In genomic region chr20:34651200-34651599, GRCh38 we compare ENCODE assay signal across 20 cellular contexts. TPM values are rescaled to one million over a fixed set of nuclear protein-coding genes. Genes with fewer than 3 reads are reported as not detected.
DNase-seq lines count a peak whose midpoint lies in the region; ATAC-seq, FAIRE-seq and TF ChIP-seq lines count a peak whose summit lies in the region.
"Had no signal": no experiment of that assay in that cellular context is flagged by ENCODE, and none has a peak within 500 bp of the region (broad histone marks: within the 10 kb centered on the region; RNA-seq: fewer than 3 reads in every experiment).

No MANE protein-coding gene starts in this region.

- ATAC-seq in HepG2 (no peak), right lobe of liver (no peak), GM12878 (no peak)

- peaks cover 7 to 17% of the 10 kb centered on the region in 2 experiments for H3K36me3 ChIP-seq in HepG2 (replicated peaks in 1 of 2; ENCODE audit: control insufficient read depth in 1 of 2, insufficient read depth in 2 of 2, low read length in 2 of 2)
- H3K36me3 ChIP-seq in right lobe of liver = no peaks in the 10 kb centered on the region
- H3K36me3 ChIP-seq in GM12878 (ENCODE audit: control insufficient read depth in 2 of 2, insufficient read depth in 2 of 2, low read length in 1 of 2) = peaks cover 0 to 3% of the 10 kb centered on the region in 2 experiments; a peak in 1 of 4 replicates
- peaks cover 0 to 4% of the 10 kb centered on the region in 2 donors for H3K36me3 ChIP-seq in ascending aorta

- no peak overlapping the region for H3K4me3 ChIP-seq in HepG2 (replicated peaks in 1 of 3; ENCODE audit: insufficient read depth in 1 of 3, low read depth in 2 of 3, low read length in 3 of 3)
- no peak overlapping the region for H3K4me3 ChIP-seq in right lobe of liver
- no peak overlapping the region for H3K4me3 ChIP-seq in GM12878
- H3K4me3 ChIP-seq in ascending aorta = no peak overlapping the region

- H3K27me3 ChIP-seq in HepG2 (ENCODE audit: control insufficient read depth in 1 of 2, insufficient read depth in 2 of 2, low read length in 2 of 2) (no peaks in the 10 kb centered on the region), right lobe of liver (no peaks in the 10 kb centered on the region), GM12878 (replicated peaks in 1 of 2; ENCODE audit: control insufficient read depth in 2 of 2, insufficient read depth in 2 of 2, low read length in 1 of 2) (no peaks in the 10 kb centered on the region), ascending aorta (no peaks in the 10 kb centered on the region)
- H3K27me3 ChIP-seq: BE2C had no signal

- SMC1A ChIA-PET in GM12878 (lab: Charles Lee; ENCODE audit: uncharacterized antibody, unreplicated experiment) = interaction anchor here (1.2 to 1.8 kb wide), 2 partner anchors 30 to 119 kb away, joined by 3 to 5 read pairs; no protein-coding TSS in a partner anchor

- H3K79me2 ChIP-seq in HepG2 (ENCODE audit: insufficient read depth, low read length) (no peaks in the 10 kb centered on the region), GM12878 (ENCODE audit: control insufficient read depth, insufficient read depth, low read length) (no peaks in the 10 kb centered on the region)

- no peak overlapping the region for H3K27ac ChIP-seq in HepG2 (ENCODE audit: extremely low read length, insufficient read depth, low read length)
- no peak overlapping the region for H3K27ac ChIP-seq in right lobe of liver
- no peak overlapping the region for H3K27ac ChIP-seq in GM12878 (ENCODE audit: control insufficient read depth, insufficient read depth)
- no peak overlapping the region for H3K27ac ChIP-seq in ascending aorta

- intact Hi-C loops in HepG2 (cut with micrococcal nuclease; ENCODE audit: unreplicated experiment) = no loop called here
- intact Hi-C loops in right lobe of liver (cut with DNase I) = no loop called here
- intact Hi-C loops in GM12878 (cut with micrococcal nuclease; ENCODE audit: unreplicated experiment) = no loop called here
- intact Hi-C loops in ascending aorta (cut with DNase I) = no loop called here

- DNase-seq in HepG2 (ENCODE audit: low spot score) (no peak), right lobe of liver (no peak), GM12878 (ENCODE audit: low read depth, low spot score) (no peak), progenitor cell of endocrine pancreas (ENCODE audit: low spot score, unreplicated experiment) (no peak), ascending aorta (ENCODE audit: low spot score in 2 of 2) (no peak), NCI-H345 treated with DMSO at 0.1 percent for 48 hours (lab: John Stamatoyannopoulos, UW; ENCODE audit: unreplicated experiment) (no peak)
- DNase-seq: ACHN; BE2C; C1 segment of cervical spinal cord; Caco-2; CD4-positive, CD25-positive, alpha-beta regulatory T cell; DMS153; DMS79; GDM1; H9; KBM-7 had no signal

- H3K4me3 Mint-ChIP-seq in progenitor cell of endocrine pancreas (ENCODE audit: low read depth) = no peak overlapping the region
- H3K4me3 Mint-ChIP-seq: CD4-positive, CD25-positive, alpha-beta regulatory T cell; H9; IgD-negative memory B cell had no signal

- no peak overlapping the region for H3K9ac ChIP-seq in HepG2 (ENCODE audit: insufficient read depth, low read depth, low read length)
- H3K9ac ChIP-seq in GM12878 (ENCODE audit: control insufficient read depth, insufficient read depth, low read length) = no peak overlapping the region

- H3K9me3 Mint-ChIP-seq in progenitor cell of endocrine pancreas (ENCODE audit: low read depth) = peaks cover 6% of the 10 kb centered on the region
- H3K9me3 Mint-ChIP-seq: CD4-positive, CD25-positive, alpha-beta regulatory T cell; H9; IgD-negative memory B cell had no signal

- TF ChIP-seq POLR2A in HepG2 (IDR thresholded peaks at IDR 0.05; ENCODE audit: insufficient read depth in 1 of 2, low read depth in 2 of 2, low read length in 2 of 2) = no peak
- no peak for TF ChIP-seq POLR2A in right lobe of liver (IDR thresholded peaks at IDR 0.05)
- no peak for TF ChIP-seq POLR2A in GM12878 (IDR thresholded peaks at IDR 0.05; ENCODE audit: low read depth, low read length)

- peak; percentile 12 for FAIRE-seq in HepG2 (lab: Jason Lieb, UNC)
- FAIRE-seq in GM12878 (lab: Jason Lieb, UNC) = no peak
- FAIRE-seq: A204.1, H1, HTR-8/SVneo had no signal

- H3K9me3 ChIP-seq in HepG2 (ENCODE audit: low read length) (no peaks in the 10 kb centered on the region), right lobe of liver (no peaks in the 10 kb centered on the region), GM12878 (replicated peaks; ENCODE audit: control insufficient read depth, insufficient read depth, low read length) (no peaks in the 10 kb centered on the region), ascending aorta (no peaks in the 10 kb centered on the region)
- H3K9me3 ChIP-seq: BE2C, Caco-2 had no signal

- CTCF ChIA-PET in HepG2 (lab: Yijun Ruan, JAX; ENCODE audit: low intra/inter-chr PET ratio, low total read pairs) (no interaction called here), GM12878 (lab: Yijun Ruan, JAX) (interaction anchor here (0.7 to 1.9 kb wide), 3 partner anchors 8 to 355 kb away, joined by 3 to 4 read pairs (median 4); no protein-coding TSS in a partner anchor)

- RAD21 ChIA-PET in GM12878 (lab: Charles Lee; ENCODE audit: unreplicated experiment) = interaction anchor here (1.0 to 1.1 kb wide), 2 partner anchors 15 to 119 kb away, joined by 3 read pairs; no protein-coding TSS in a partner anchor

- TF ChIP-seq CTCF in HepG2 (CRISPR knock-in tag; IDR thresholded peaks at IDR 0.05) = no peak
- no peak for TF ChIP-seq CTCF in right lobe of liver (IDR thresholded peaks at IDR 0.05)
- TF ChIP-seq CTCF in GM12878 (IDR thresholded peaks at IDR 0.05 in 2 of 3, conservative IDR thresholded peaks at IDR 0.05 in 1 of 3; ENCODE audit: control insufficient read depth in 2 of 3, extremely low read depth in 1 of 3, insufficient read depth in 1 of 3, low read depth in 3 of 3, low read length in 3 of 3) = no peak
- no peak for TF ChIP-seq CTCF in progenitor cell of endocrine pancreas (IDR thresholded peaks at IDR 0.05; ENCODE audit: unreplicated experiment)
- no peak for TF ChIP-seq CTCF in ascending aorta (IDR thresholded peaks at IDR 0.05)

- H2AFZ ChIP-seq in HepG2 (ENCODE audit: low read length) (no peak overlapping the region), GM12878 (ENCODE audit: control insufficient read depth, low read depth, low read length) (no peak overlapping the region)

- in situ Hi-C loops in HepG2 (cut with HindIII; ENCODE audit: extremely low pct_ligation_motif_present, low pct_unique_long_range_greater_than_20kb) = no loop called here
- in situ Hi-C loops in GM12878 (cut with MboI) = no loop called here

- H3K4me1 ChIP-seq in HepG2 (ENCODE audit: insufficient read depth, low read length) (peaks cover 12% of the 10 kb centered on the region), right lobe of liver (no peaks in the 10 kb centered on the region), GM12878 (ENCODE audit: control insufficient read depth, insufficient read depth, low read length) (no peaks in the 10 kb centered on the region), ascending aorta (no peaks in the 10 kb centered on the region)
- H3K4me1 ChIP-seq: BE2C, Caco-2 had no signal

- no peak for TF ChIP-seq EP300 in HepG2 (IDR thresholded peaks at IDR 0.05; ENCODE audit: low read depth in 2 of 2, low read length in 2 of 2)
- no peak for TF ChIP-seq EP300 in HepG2 (CRISPR knock-in tag; IDR thresholded peaks at IDR 0.05; ENCODE audit: borderline replicate concordance)
- TF ChIP-seq EP300 in GM12878 (IDR thresholded peaks at IDR 0.05; ENCODE audit: borderline replicate concordance in 1 of 2, control insufficient read depth in 1 of 2, low read depth in 2 of 2, low read length in 2 of 2) = no peak

- H3K27ac Mint-ChIP-seq in progenitor cell of endocrine pancreas = peak overlapping the region; percentile 19
- H3K27ac Mint-ChIP-seq: CD4-positive, CD25-positive, alpha-beta regulatory T cell; H9; IgD-negative memory B cell had no signal

- no TSS peak for BruUV-seq in HepG2 (replicated peaks; lab: Mats Ljungman, UMichigan)
- BruUV-seq in GM12878 (replicated peaks; lab: Mats Ljungman, UMichigan) = TSS peak; percentile 46

- peaks cover 6% of the 10 kb centered on the region for H3K4me1 Mint-ChIP-seq in progenitor cell of endocrine pancreas (ENCODE audit: low read depth)
- H3K4me1 Mint-ChIP-seq: H9 had no signal

- POLR2A ChIA-PET in HepG2 (lab: Yijun Ruan, JAX) (interaction anchor here (0.7 to 2.0 kb wide), 2 partner anchors 30 to 53 kb away, joined by 4 to 5 read pairs; partner anchors contain the start of gene TP53INP2), GM12878 (lab: Charles Lee) (no interaction called here)

- H3K36me3 Mint-ChIP-seq in progenitor cell of endocrine pancreas (ENCODE audit: insufficient read depth) = peaks cover 34% of the 10 kb centered on the region

- H3K4me2 ChIP-seq in HepG2 (ENCODE audit: low read depth, low read length) = no peak overlapping the region
- no peak overlapping the region for H3K4me2 ChIP-seq in GM12878 (ENCODE audit: control insufficient read depth, insufficient read depth)

- WGBS in HepG2 (ENCODE audit: low lambda C conversion rate) = 92% methylated on average over 2 of the region's 2 CpGs
- 85% methylated on average over 2 of the region's 2 CpGs for WGBS in right lobe of liver (ENCODE audit: insufficient coverage, low coverage, low lambda C conversion rate, missing lambda C conversion rate)
- WGBS in GM12878 (ENCODE audit: insufficient coverage, insufficient replicate concordance, low lambda C conversion rate, missing lambda C conversion rate) = 100% methylated on average over 2 of the region's 2 CpGs

- no peak for TF ChIP-seq RAD21 in HepG2 (CRISPR knock-in tag; IDR thresholded peaks at IDR 0.05)
- no peak for TF ChIP-seq RAD21 in GM12878 (IDR thresholded peaks at IDR 0.05; ENCODE audit: insufficient read depth, low read depth, low read length)

- H4K20me1 ChIP-seq in HepG2 (ENCODE audit: insufficient read depth, low read length) (no peaks in the 10 kb centered on the region), GM12878 (ENCODE audit: control insufficient read depth, insufficient read depth) (no peaks in the 10 kb centered on the region)

- no peaks in the 10 kb centered on the region for H3K27me3 Mint-ChIP-seq in progenitor cell of endocrine pancreas
- H3K27me3 Mint-ChIP-seq: CD4-positive, CD25-positive, alpha-beta regulatory T cell; IgD-negative memory B cell had no signal

RNA-seq across cellular contexts. Expression of gene PIGU, which starts 25.7 kb away (rescaled TPM):
- total RNA-seq in HepG2 (2016; rRNA removed; fragmentation: Illumina TruSeq; extraction: Trizol) (27.1 and 45.5 TPM in 2 replicates), right lobe of liver (10 to 100 TPM in 2 of 6 experiments, 1 to 10 TPM in 4; 4.0 to 14.9 (median 7.3) TPM), GM12878 (2014; rRNA removed) (19.8 and 21.0 TPM in 2 replicates), GM12878 (2014; rRNA removed; fragmentation: Illumina TruSeq; extraction: Trizol) (24.6 and 26.2 TPM in 2 replicates), GM12878 (2021) (19.7 and 22.0 TPM in 2 replicates), progenitor cell of endocrine pancreas (44.3 and 45.8 TPM in 2 replicates), ascending aorta (41.5 TPM)
- total RNA-seq in HepG2 (2016; cell fraction: cytosol; rRNA removed; fragmentation: Illumina TruSeq; extraction: Trizol; ENCODE audit: low read depth) = 7.9 and 10.2 TPM in 2 replicates
- total RNA-seq in HepG2 (2016; cell fraction: insoluble cytoplasmic fraction; rRNA removed; fragmentation: Illumina TruSeq; extraction: Trizol) = 22.7 and 40.7 TPM in 2 replicates
- total RNA-seq in HepG2 (2016; cell fraction: membrane; rRNA removed; fragmentation: Illumina TruSeq; extraction: Trizol) = 13.9 and 15.8 TPM in 2 replicates
- 46.7 and 53.0 TPM in 2 replicates for total RNA-seq in HepG2 (2016; cell fraction: nucleus; rRNA removed; fragmentation: Illumina TruSeq; extraction: Trizol)
- polyA plus RNA-seq in HepG2 (2011; rRNA removed) (175 and 231 TPM in 2 replicates), GM12878 (2011; rRNA removed) (88.2 and 103 TPM in 2 replicates), GM12878 (2014; fragmentation: Illumina TruSeq; extraction: Trizol) (44.4 and 78.5 TPM in 2 replicates), GM12878 (2014; fragmentation: Nextera tagmentation; extraction: Ambion mirVana) (1 to 10 TPM; 4.1 to 6.3 TPM), GM12878 (2014; rRNA removed) (19.4 and 25.4 TPM in 2 replicates), GM12878 (2016; fragmentation: Nextera tagmentation; extraction: Ambion mirVana) (10 to 100 TPM; 31.1 to 34.3 TPM)
- 173 and 228 TPM in 2 replicates for polyA plus RNA-seq in HepG2 (2011; cell fraction: cytosol; rRNA removed)
- polyA plus RNA-seq in HepG2 (2011; cell fraction: nucleus; rRNA removed) = 61.5 and 68.6 TPM in 2 replicates
- 58.5 and 63.1 TPM in 2 replicates for polyA plus RNA-seq in HepG2 (2012)
- 12.5 and 12.8 TPM in 2 replicates for polyA plus RNA-seq in HepG2 (2016; cell fraction: cytosol; fragmentation: Illumina TruSeq; extraction: Trizol; ENCODE audit: low read depth)
- 38.7 and 42.6 TPM in 2 replicates for polyA plus RNA-seq in HepG2 (2016; cell fraction: insoluble cytoplasmic fraction; fragmentation: Illumina TruSeq; extraction: Trizol; ENCODE audit: low read depth)
- polyA plus RNA-seq in HepG2 (2016; cell fraction: membrane; fragmentation: Illumina TruSeq; extraction: Trizol; ENCODE audit: low read depth) = 20.5 and 21.1 TPM in 2 replicates
- polyA plus RNA-seq in HepG2 (2016; cell fraction: nucleus; fragmentation: Illumina TruSeq; extraction: Trizol; ENCODE audit: insufficient read depth, low read depth) = 88.7 and 94.6 TPM in 2 replicates
- 185 and 339 TPM in 2 replicates for polyA minus RNA-seq in HepG2 (2011; rRNA and poly(A)+ RNA removed; ENCODE audit: low replicate concordance)
- 49.4 and 49.8 TPM in 2 replicates for polyA minus RNA-seq in HepG2 (2011; cell fraction: cytosol; rRNA and poly(A)+ RNA removed)
- 55.5 and 65.3 TPM in 2 replicates for polyA minus RNA-seq in HepG2 (2011; cell fraction: nucleus; rRNA and poly(A)+ RNA removed)
- 61.6 and 70.1 TPM in 2 replicates for total RNA-seq in GM12878 (2013; cell fraction: nucleolus; rRNA removed)
- 16.2 TPM for polyA plus RNA-seq in GM12878 (2011; ENCODE audit: low read depth)
- 55.8 and 68.5 TPM in 2 replicates for polyA plus RNA-seq in GM12878 (2011; cell fraction: cytosol; rRNA removed)
- 29.8 and 31.1 TPM in 2 replicates for polyA plus RNA-seq in GM12878 (2011; cell fraction: nucleus; rRNA removed)
- 19.1 and 20.3 TPM in 2 replicates for polyA plus RNA-seq in GM12878 (2012)
- 63.0 and 92.7 TPM in 2 replicates for polyA minus RNA-seq in GM12878 (2011; rRNA and poly(A)+ RNA removed)
- polyA minus RNA-seq in GM12878 (2011; cell fraction: cytosol; rRNA and poly(A)+ RNA removed) = 10.4 and 10.5 TPM in 2 replicates
- 18.4 and 24.7 TPM in 2 replicates for polyA minus RNA-seq in GM12878 (2011; cell fraction: nucleus; rRNA and poly(A)+ RNA removed)

RNA-seq across cellular contexts. Expression of gene TP53INP2, which starts 52.9 kb away (rescaled TPM):
- total RNA-seq in HepG2 (2016; rRNA removed; fragmentation: Illumina TruSeq; extraction: Trizol) (5.2 and 10.1 TPM in 2 replicates), right lobe of liver (10 to 100 TPM in 4 of 6 experiments, 1 to 10 TPM in 2; 5.8 to 24.1 (median 12.7) TPM), GM12878 (2014; rRNA removed) (3.4 and 3.7 TPM in 2 replicates), GM12878 (2014; rRNA removed; fragmentation: Illumina TruSeq; extraction: Trizol) (3.1 and 3.2 TPM in 2 replicates), GM12878 (2021) (13.0 and 13.5 TPM in 2 replicates), progenitor cell of endocrine pancreas (31.5 and 33.0 TPM in 2 replicates), ascending aorta (6.2 TPM)
- 1.1 and 1.2 TPM in 2 replicates for total RNA-seq in HepG2 (2016; cell fraction: cytosol; rRNA removed; fragmentation: Illumina TruSeq; extraction: Trizol; ENCODE audit: low read depth)
- 5.0 and 8.1 TPM in 2 replicates for total RNA-seq in HepG2 (2016; cell fraction: insoluble cytoplasmic fraction; rRNA removed; fragmentation: Illumina TruSeq; extraction: Trizol)
- total RNA-seq in HepG2 (2016; cell fraction: membrane; rRNA removed; fragmentation: Illumina TruSeq; extraction: Trizol) = 7.4 and 7.6 TPM in 2 replicates
- total RNA-seq in HepG2 (2016; cell fraction: nucleus; rRNA removed; fragmentation: Illumina TruSeq; extraction: Trizol) = 10.1 and 10.3 TPM in 2 replicates
- polyA plus RNA-seq in HepG2 (2011; rRNA removed) (18.8 and 29.5 TPM in 2 replicates), GM12878 (2011; rRNA removed) (4.1 and 5.8 TPM in 2 replicates), GM12878 (2014; fragmentation: Illumina TruSeq; extraction: Trizol) (16.0 and 18.5 TPM in 2 replicates), GM12878 (2014; fragmentation: Nextera tagmentation; extraction: Ambion mirVana) (1 to 10 TPM; 2.8 to 3.7 TPM), GM12878 (2014; rRNA removed) (8.5 and 10.1 TPM in 2 replicates), GM12878 (2016; fragmentation: Nextera tagmentation; extraction: Ambion mirVana) (1 to 10 TPM; 2.8 to 4.2 TPM)
- 11.4 and 22.8 TPM in 2 replicates for polyA plus RNA-seq in HepG2 (2011; cell fraction: cytosol; rRNA removed)
- polyA plus RNA-seq in HepG2 (2011; cell fraction: nucleus; rRNA removed) = 46.3 and 62.2 TPM in 2 replicates
- 67.2 and 70.2 TPM in 2 replicates for polyA plus RNA-seq in HepG2 (2012)
- 1.7 and 2.0 TPM in 2 replicates for polyA plus RNA-seq in HepG2 (2016; cell fraction: cytosol; fragmentation: Illumina TruSeq; extraction: Trizol; ENCODE audit: low read depth)
- polyA plus RNA-seq in HepG2 (2016; cell fraction: insoluble cytoplasmic fraction; fragmentation: Illumina TruSeq; extraction: Trizol; ENCODE audit: low read depth) = 20.8 and 28.1 TPM in 2 replicates
- 8.6 and 8.7 TPM in 2 replicates for polyA plus RNA-seq in HepG2 (2016; cell fraction: membrane; fragmentation: Illumina TruSeq; extraction: Trizol; ENCODE audit: low read depth)
- polyA plus RNA-seq in HepG2 (2016; cell fraction: nucleus; fragmentation: Illumina TruSeq; extraction: Trizol; ENCODE audit: insufficient read depth, low read depth) = 28.2 and 29.8 TPM in 2 replicates
- polyA minus RNA-seq in HepG2 (2011; rRNA and poly(A)+ RNA removed; ENCODE audit: low replicate concordance) = 2.6 and 22.7 TPM in 2 replicates
- 21.5 and 41.0 TPM in 2 replicates for polyA minus RNA-seq in HepG2 (2011; cell fraction: cytosol; rRNA and poly(A)+ RNA removed)
- 19.1 and 30.5 TPM in 2 replicates for polyA minus RNA-seq in HepG2 (2011; cell fraction: nucleus; rRNA and poly(A)+ RNA removed)
- 16.3 and 19.6 TPM in 2 replicates for total RNA-seq in GM12878 (2013; cell fraction: nucleolus; rRNA removed)
- 9.2 TPM for polyA plus RNA-seq in GM12878 (2011; ENCODE audit: low read depth)
- 4.6 and 8.0 TPM in 2 replicates for polyA plus RNA-seq in GM12878 (2011; cell fraction: cytosol; rRNA removed)
- polyA plus RNA-seq in GM12878 (2011; cell fraction: nucleus; rRNA removed) = 10.0 and 14.8 TPM in 2 replicates
- 9.7 and 14.9 TPM in 2 replicates for polyA plus RNA-seq in GM12878 (2012)
- 3.6 and 4.7 TPM in 2 replicates for polyA minus RNA-seq in GM12878 (2011; rRNA and poly(A)+ RNA removed)
- polyA minus RNA-seq in GM12878 (2011; cell fraction: cytosol; rRNA and poly(A)+ RNA removed) = 2.4 and 3.3 TPM in 2 replicates
- polyA minus RNA-seq in GM12878 (2011; cell fraction: nucleus; rRNA and poly(A)+ RNA removed) = 5.7 and 6.4 TPM in 2 replicates
